ENCODE assay signal across 1 cellular context in genomic region chr6:148831531-148831930, GRCh38.
TF ChIP-seq lines count a peak whose summit lies in the region.

No MANE protein-coding gene starts in this region.

TF ChIP-seq in IMR-90, 13 proteins besides CTCF, POLR2A, EP300 and RAD21:
- TF ChIP-seq MAZ (IDR thresholded peaks at IDR 0.05; ENCODE audit: borderline replicate concordance, low read depth, low read length) (no peak), FOS (IDR thresholded peaks at IDR 0.05; ENCODE audit: low read depth, low read length) (no peak), RCOR1 (IDR thresholded peaks at IDR 0.05; ENCODE audit: insufficient replicate concordance, low read length) (no peak), RFX5 (IDR thresholded peaks at IDR 0.05; ENCODE audit: low read depth, low read length) (no peak), NFE2L2 (IDR thresholded peaks at IDR 0.05; ENCODE audit: low read depth, low read length) (no peak), USF2 (IDR thresholded peaks at IDR 0.05; ENCODE audit: low read depth, low read length) (no peak), MAFK (IDR thresholded peaks at IDR 0.05; ENCODE audit: low read depth, low read length) (no peak), ELK1 (IDR thresholded peaks at IDR 0.05; ENCODE audit: borderline replicate concordance, low read depth, low read length) (no peak), MXI1 (IDR thresholded peaks at IDR 0.05; ENCODE audit: borderline replicate concordance, low read depth, low read length) (no peak), CEBPB (IDR thresholded peaks at IDR 0.05; ENCODE audit: low read depth, low read length) (no peak), BHLHE40 (IDR thresholded peaks at IDR 0.05; ENCODE audit: low read depth, low read length) (no peak), CHD1 (IDR thresholded peaks at IDR 0.05; ENCODE audit: low read depth, low read length) (no peak)
